ENCODE assay signal across 11 cellular contexts in genomic region chr14:85534914-85535313, GRCh38. TPM values are rescaled to one million over a fixed set of nuclear protein-coding genes. Genes with fewer than 3 reads are reported as not detected.
DNase-seq lines count a peak whose midpoint lies in the region; ATAC-seq and TF ChIP-seq lines count a peak whose summit lies in the region.
"Had no signal": no experiment of that assay in that cellular context is flagged by ENCODE, and none has a peak within 500 bp of the region (broad histone marks: within the 10 kb centered on the region; RNA-seq: fewer than 3 reads in every experiment).

No MANE protein-coding gene starts in this region.

- H3K27ac ChIP-seq in breast epithelium (no peak overlapping the region), subcutaneous abdominal adipose tissue (ENCODE audit: low read depth, low read length) (peak overlapping the region; percentile 35)
- no peak overlapping the region for H3K27ac ChIP-seq in CD8-positive, alpha-beta memory T cell (ENCODE audit: low read depth, low read length)

- intact Hi-C loops in breast epithelium (cut with DNase I; ENCODE audit: low total_unique reads): loop anchor here (5.0 kb wide), 1 partner anchor 1933 kb away; no protein-coding TSS in a partner anchor

- H3K36me3 Mint-ChIP-seq in CD8-positive, alpha-beta memory T cell: peaks cover 0 to 2% (median 0%) of the 10 kb centered on the region in 3 donors

- CTCF ChIA-PET in CD8-positive, alpha-beta memory T cell (lab: Charles Lee): no interaction called here

- POLR2A ChIA-PET in CD8-positive, alpha-beta memory T cell (lab: Charles Lee): no interaction called here

- H3K36me3 ChIP-seq in breast epithelium: no peaks in the 10 kb centered on the region
- no peaks in the 10 kb centered on the region for H3K36me3 ChIP-seq in subcutaneous abdominal adipose tissue (ENCODE audit: control insufficient read depth in 5 of 5, insufficient read depth in 5 of 5, low read length in 5 of 5)
- no peaks in the 10 kb centered on the region for H3K36me3 ChIP-seq in CD8-positive, alpha-beta memory T cell (ENCODE audit: insufficient read depth, low read length)

- peak; percentile 21 for DNase-seq in NCI-H1694 treated with DMSO at 0.1 percent for 48 hours (lab: John Stamatoyannopoulos, UW)
- no peak for DNase-seq in NCI-H1694 (lab: John Stamatoyannopoulos, UW)
- no peak for DNase-seq in breast epithelium (ENCODE audit: low spot score in 2 of 2)
- DNase-seq in left kidney (ENCODE audit: low read depth, low spot score): peak; percentile 56
- DNase-seq in CD8-positive, alpha-beta memory T cell: no peak
- DNase-seq in RKO (ENCODE audit: low spot score): no peak
- DNase-seq: amniotic stem cell, immature natural killer cell, NCI-H526 treated with DMSO at 0.1 percent for 48 hours had no signal

- H3K27me3 ChIP-seq in breast epithelium: peaks cover 0 to 44% of the 10 kb centered on the region in 2 donors
- H3K27me3 ChIP-seq in subcutaneous abdominal adipose tissue (ENCODE audit: control insufficient read depth in 5 of 5, insufficient read depth in 4 of 5, low read length in 5 of 5): peaks cover 0 to 19% (median 5%) of the 10 kb centered on the region in 5 donors
- H3K27me3 ChIP-seq in CD8-positive, alpha-beta memory T cell (ENCODE audit: insufficient read depth, low read length, poor library complexity, severe bottlenecking): no peaks in the 10 kb centered on the region

- H3K27me3 Mint-ChIP-seq in CD8-positive, alpha-beta memory T cell: peaks cover 42 to 55% of the 10 kb centered on the region in 2 donors

- H3K4me1 ChIP-seq in breast epithelium (no peaks in the 10 kb centered on the region), subcutaneous abdominal adipose tissue (ENCODE audit: control insufficient read depth in 5 of 5, insufficient read depth in 5 of 5, low read length in 5 of 5) (peaks cover 10 to 62% (median 57%) of the 10 kb centered on the region in 5 donors)
- no peaks in the 10 kb centered on the region for H3K4me1 ChIP-seq in CD8-positive, alpha-beta memory T cell (ENCODE audit: insufficient read depth, low read length)

- TF ChIP-seq CTCF in breast epithelium (IDR thresholded peaks at IDR 0.05): no peak

- H3K4me3 Mint-ChIP-seq in CD8-positive, alpha-beta memory T cell: no peak overlapping the region

- no peak for TF ChIP-seq POLR2A in breast epithelium (IDR thresholded peaks at IDR 0.05)

- H3K9me3 ChIP-seq in breast epithelium: no peaks in the 10 kb centered on the region
- no peaks in the 10 kb centered on the region for H3K9me3 ChIP-seq in subcutaneous abdominal adipose tissue (ENCODE audit: control insufficient read depth in 5 of 5, low read length in 5 of 5)
- no peaks in the 10 kb centered on the region for H3K9me3 ChIP-seq in CD8-positive, alpha-beta memory T cell (ENCODE audit: low read length)

- no peak overlapping the region for H3K27ac Mint-ChIP-seq in CD8-positive, alpha-beta memory T cell
- H3K27ac Mint-ChIP-seq: immature natural killer cell had no signal

- H3K4me1 Mint-ChIP-seq in CD8-positive, alpha-beta memory T cell: peaks cover 0 to 10% (median 5%) of the 10 kb centered on the region in 3 donors

- peaks cover 10 to 23% (median 11%) of the 10 kb centered on the region in 5 donors for H3K9me3 Mint-ChIP-seq in CD8-positive, alpha-beta memory T cell

- ATAC-seq in GM21390 (IDR thresholded peaks at IDR 0.05; ENCODE audit: unreplicated experiment): no peak

- H3K9ac ChIP-seq in subcutaneous abdominal adipose tissue (ENCODE audit: low read length in 5 of 5): no peak overlapping the region

- H3K4me3 ChIP-seq in breast epithelium (peak overlapping the region; percentile 62 to 80 (median 66)), subcutaneous abdominal adipose tissue (ENCODE audit: low read depth in 1 of 5, low read length in 5 of 5) (peak overlapping the region; percentile 70 to 86 (median 76))
- no peak overlapping the region for H3K4me3 ChIP-seq in CD8-positive, alpha-beta memory T cell (ENCODE audit: low read length)

RNA-seq across cellular contexts. Expression of gene FLRT2, which starts 5.0 kb away (rescaled TPM):
- 10 to 100 TPM in 2 of 3 donors, 1 to 10 TPM in 1; 5.2 to 12.6 (median 10.5) TPM for total RNA-seq in breast epithelium
- total RNA-seq in CD8-positive, alpha-beta memory T cell: not detected
- not detected for polyA plus RNA-seq in CD8-positive, alpha-beta memory T cell
- polyA plus RNA-seq: immature natural killer cell had no signal

Comparison
In these comparisons a context has a peak if more than half of its experiments do, and no peak if none do; other contexts are left out.
1. DNase-seq: peak in NCI-H1694 treated with DMSO at 0.1 percent for 48 hours (single experiment) and left kidney (single experiment); none in NCI-H1694 (single experiment), breast epithelium (0 of 2), CD8-positive, alpha-beta memory T cell (0 of 5) and RKO (single experiment).
2. RNA of gene FLRT2, which starts 5.0 kb away (total RNA-seq): 5.2 to 12.6 TPM in breast epithelium; not detected in CD8-positive, alpha-beta memory T cell; every median in the first group is over 4 times any median in the second.